ENCODE assay signal across 1 cellular context in genomic region chr1:181088079-181089016, GRCh38.
A peak's percentile ranks its signal among the peaks of the same experiment; 100 is the strongest.
TF ChIP-seq lines count a peak whose summit lies in the region.

Gene IER5, plus strand, starts transcription at chr1:181088700. Its CDS starts 203 bp downstream, at chr1:181088903.

TF ChIP-seq in HepG2, 621 proteins besides CTCF, POLR2A, EP300 and RAD21 (continued from another document and continues in another):
- TF ChIP-seq AKNA (CRISPR knock-in tag; IDR thresholded peaks at IDR 0.05; ENCODE audit: borderline replicate concordance) (no peak), MIXL1 (CRISPR knock-in tag; IDR thresholded peaks at IDR 0.05) (0 out of 2 replicates have a peak, but pooled peaks have one; percentile 36), ZNF598 (CRISPR knock-in tag; IDR thresholded peaks at IDR 0.05; ENCODE audit: borderline replicate concordance) (peak; percentile 82; the same call in 1 of the 2 replicates), KLF12 (CRISPR knock-in tag; IDR thresholded peaks at IDR 0.05; ENCODE audit: borderline replicate concordance) (peak; percentile 71; the same call in 1 of the 2 replicates), ZBED4 (CRISPR knock-in tag; IDR thresholded peaks at IDR 0.05; ENCODE audit: borderline replicate concordance) (peak; percentile 69; the same call in 1 of the 2 replicates), RORA (CRISPR knock-in tag; IDR thresholded peaks at IDR 0.05) (no peak), MTA1 (CRISPR knock-in tag; IDR thresholded peaks at IDR 0.05; ENCODE audit: borderline replicate concordance) (no peak), ZNF331 (CRISPR knock-in tag; IDR thresholded peaks at IDR 0.05) (peak; percentile 67; the same call in 1 of the 2 replicates), KDM4B (CRISPR knock-in tag; IDR thresholded peaks at IDR 0.05) (no peak), ZNF276 (CRISPR knock-in tag; IDR thresholded peaks at IDR 0.05; ENCODE audit: low read depth) (no peak; the same call in 1 of the 2 replicates), SNRNP70 (IDR thresholded peaks at IDR 0.05; ENCODE audit: low read depth, low read length) (no peak), SSRP1 (CRISPR knock-in tag; IDR thresholded peaks at IDR 0.05) (no peak), ZNF263 (CRISPR knock-in tag; IDR thresholded peaks at IDR 0.05) (peak; percentile 25; the same call in 1 of the 2 replicates), ZNF326 (CRISPR knock-in tag; IDR thresholded peaks at IDR 0.05; ENCODE audit: borderline replicate concordance) (no peak), ZNF264 (CRISPR knock-in tag; IDR thresholded peaks at IDR 0.05) (no peak), HDAC1 (CRISPR knock-in tag; IDR thresholded peaks at IDR 0.05) (peak; percentile 82), POLR2AphosphoS2 (IDR thresholded peaks at IDR 0.05; ENCODE audit: low read depth, low read length) (peak; percentile 87; the same call in 1 of the 2 replicates), ZSCAN31 (CRISPR knock-in tag; IDR thresholded peaks at IDR 0.05; ENCODE audit: low read depth) (peak; percentile 60; the same call in 1 of the 2 replicates), BORCS8-MEF2B (CRISPR knock-in tag; IDR thresholded peaks at IDR 0.05) (peak; percentile 88), ZNF580 (CRISPR knock-in tag; IDR thresholded peaks at IDR 0.05; ENCODE audit: borderline replicate concordance, low read depth) (peak; percentile 61; the same call in 1 of the 2 replicates), ZNF713 (CRISPR knock-in tag; IDR thresholded peaks at IDR 0.05) (no peak), MXD4 (CRISPR knock-in tag; IDR thresholded peaks at IDR 0.05) (peak; percentile 77), ZNF530 (CRISPR knock-in tag; IDR thresholded peaks at IDR 0.05; ENCODE audit: low read depth) (0 out of 2 replicates have a peak, but pooled peaks have one; percentile 37), ZNF788 (CRISPR knock-in tag; IDR thresholded peaks at IDR 0.05; ENCODE audit: borderline replicate concordance) (peak; percentile 53; the same call in 1 of the 2 replicates), ZNF770 (CRISPR knock-in tag; IDR thresholded peaks at IDR 0.05) (no peak), ZNF18 (CRISPR knock-in tag; IDR thresholded peaks at IDR 0.05; ENCODE audit: insufficient replicate concordance) (no peak), CENPBD1 (CRISPR knock-in tag; IDR thresholded peaks at IDR 0.05; ENCODE audit: borderline replicate concordance, low read depth) (no peak), ZNF773 (CRISPR knock-in tag; IDR thresholded peaks at IDR 0.05; ENCODE audit: borderline replicate concordance) (no peak), KLF13 (CRISPR knock-in tag; IDR thresholded peaks at IDR 0.05) (no peak), MTF2 (CRISPR knock-in tag; IDR thresholded peaks at IDR 0.05; ENCODE audit: borderline replicate concordance) (no peak), TRIM24 (CRISPR knock-in tag; IDR thresholded peaks at IDR 0.05) (no peak), MIER3 (CRISPR knock-in tag; IDR thresholded peaks at IDR 0.05; ENCODE audit: borderline replicate concordance) (no peak), CBX2 (IDR thresholded peaks at IDR 0.05; ENCODE audit: low read depth, low read length) (no peak), CBX2 (CRISPR knock-in tag; IDR thresholded peaks at IDR 0.05; ENCODE audit: low read depth) (no peak), ZNF841 (CRISPR knock-in tag; IDR thresholded peaks at IDR 0.05; ENCODE audit: borderline replicate concordance) (no peak), ZBTB7A (CRISPR knock-in tag; IDR thresholded peaks at IDR 0.05) (no peak), IRF2 (CRISPR knock-in tag; IDR thresholded peaks at IDR 0.05) (peak; percentile 81; the same call in 1 of the 2 replicates), KLF15 (CRISPR knock-in tag; IDR thresholded peaks at IDR 0.05; ENCODE audit: borderline replicate concordance) (no peak), CSRNP1 (CRISPR knock-in tag; IDR thresholded peaks at IDR 0.05) (peak; percentile 73), ZNF724P (CRISPR knock-in tag; IDR thresholded peaks at IDR 0.05; ENCODE audit: borderline replicate concordance) (peak; percentile 67; the same call in 1 of the 2 replicates), PBX3 (CRISPR knock-in tag; IDR thresholded peaks at IDR 0.05; ENCODE audit: borderline replicate concordance) (no peak), AGO2 (optimal IDR thresholded peaks at IDR 0.05; ENCODE audit: low read depth, low read length) (no peak), SMAD1 (CRISPR knock-in tag; IDR thresholded peaks at IDR 0.05; ENCODE audit: borderline replicate concordance, low read depth) (no peak), CBX5 (CRISPR knock-in tag; IDR thresholded peaks at IDR 0.05; ENCODE audit: borderline replicate concordance) (no peak; the same call in 1 of the 2 replicates)
